ENCODE assay signal across 8 cellular contexts in the genomic region with DNA sequence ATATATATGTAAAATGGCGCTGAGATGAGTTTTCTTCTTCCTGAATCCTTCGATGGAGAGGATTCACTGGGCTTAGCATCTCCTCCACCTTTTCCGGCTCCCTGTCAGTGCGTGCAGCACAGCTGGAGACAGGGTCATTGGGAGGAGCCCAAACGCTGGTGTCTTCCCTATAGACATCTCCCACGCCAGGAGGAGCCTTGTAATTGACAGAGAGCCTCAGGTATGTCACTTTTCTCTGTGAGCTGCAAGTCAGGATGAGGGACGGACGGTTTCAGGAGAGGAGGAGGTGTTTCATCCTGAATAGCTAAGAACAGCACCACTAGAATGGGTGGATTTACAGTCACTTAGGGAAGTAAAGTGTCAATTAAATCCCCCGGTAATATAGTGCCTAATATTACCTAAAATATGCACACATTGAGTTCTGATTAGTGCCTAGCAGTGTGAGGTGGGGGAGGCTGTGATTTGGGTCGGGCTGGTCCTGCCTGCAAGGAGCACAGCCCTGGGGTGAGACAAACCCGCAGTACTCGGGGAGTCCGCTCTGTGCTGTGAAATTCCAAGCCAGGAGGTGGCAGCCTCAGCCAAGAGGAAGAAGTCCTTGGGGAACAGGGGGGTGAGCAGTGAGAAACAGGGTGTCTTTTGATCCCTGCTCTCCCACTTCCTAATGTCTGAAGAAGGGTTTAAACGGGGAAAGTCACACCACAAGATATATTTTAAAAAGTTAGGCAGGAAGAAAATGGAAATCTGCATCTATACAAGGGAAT. TPM values are rescaled to one million over a fixed set of nuclear protein-coding genes. Genes with fewer than 3 reads are reported as not detected.
DNase-seq lines count a peak whose midpoint lies in the region; ATAC-seq and TF ChIP-seq lines count a peak whose summit lies in the region.

No MANE protein-coding gene starts in this region.

- no peaks in the 10 kb centered on the region for H3K4me1 ChIP-seq in naive thymus-derived CD4-positive, alpha-beta T cell (ENCODE audit: control insufficient read depth in 2 of 2, insufficient read depth in 2 of 2, low read length in 2 of 2)

- no peaks in the 10 kb centered on the region for H3K9me3 ChIP-seq in WERI-Rb-1 (ENCODE audit: severe bottlenecking)
- no peaks in the 10 kb centered on the region for H3K9me3 ChIP-seq in naive thymus-derived CD4-positive, alpha-beta T cell (ENCODE audit: control insufficient read depth in 2 of 3, low read length in 3 of 3)

- no peak overlapping the region for H3K4me3 Mint-ChIP-seq in naive thymus-derived CD4-positive, alpha-beta T cell

- peaks cover 0 to 3% (median 0%) of the 10 kb centered on the region in 11 donors for H3K9me3 Mint-ChIP-seq in naive thymus-derived CD4-positive, alpha-beta T cell

- intact Hi-C loops in naive thymus-derived CD4-positive, alpha-beta T cell (cut with micrococcal nuclease), result loop anchor here in 1 of 2 donors (1.0 kb wide), 1 partner anchor 139 kb away; no protein-coding TSS in a partner anchor

- CTCF ChIA-PET in naive thymus-derived CD4-positive, alpha-beta T cell (lab: Charles Lee), result no interaction called here

- peaks cover 0 to 5% (median 3%) of the 10 kb centered on the region in 5 donors for H3K36me3 Mint-ChIP-seq in naive thymus-derived CD4-positive, alpha-beta T cell

- peak; percentile 28 for ATAC-seq in naive thymus-derived CD4-positive, alpha-beta T cell
- ATAC-seq in GM21717 (IDR thresholded peaks at IDR 0.05; ENCODE audit: unreplicated experiment), result no peak
- no peak for ATAC-seq in GM18502 (IDR thresholded peaks at IDR 0.05; ENCODE audit: poor library complexity, unreplicated experiment)

- H3K27me3 ChIP-seq in WERI-Rb-1 (ENCODE audit: insufficient read depth, low read depth, severe bottlenecking), result peaks cover 3% of the 10 kb centered on the region
- no peaks in the 10 kb centered on the region for H3K27me3 ChIP-seq in naive thymus-derived CD4-positive, alpha-beta T cell (ENCODE audit: control insufficient read depth in 2 of 2, insufficient read depth in 2 of 2, low read length in 2 of 2)

- no peak overlapping the region for H3K27ac ChIP-seq in WERI-Rb-1
- H3K27ac ChIP-seq in naive thymus-derived CD4-positive, alpha-beta T cell (ENCODE audit: low read depth, low read length), result no peak overlapping the region

- H3K27me3 Mint-ChIP-seq in naive thymus-derived CD4-positive, alpha-beta T cell, result no peaks in the 10 kb centered on the region

- H3K4me3 ChIP-seq in WERI-Rb-1 (ENCODE audit: low read depth, low read length), result no peak overlapping the region
- no peak overlapping the region for H3K4me3 ChIP-seq in naive thymus-derived CD4-positive, alpha-beta T cell (ENCODE audit: low read length)

- DNase-seq in CD1c-positive myeloid dendritic cell (ENCODE audit: extremely low spot score), result peak; percentile 28
- DNase-seq in HPDE6-E6E7 (ENCODE audit: extremely low spot score), result peak; percentile 34
- peak; percentile 40 for DNase-seq in WERI-Rb-1
- DNase-seq in erythroblast (lab: John Stamatoyannopoulos, UW), result peak; percentile 68 to 78
- peak in 2 of 9 donors; percentile 4 to 12 for DNase-seq in naive thymus-derived CD4-positive, alpha-beta T cell
- DNase-seq in effector CD8-positive, alpha-beta T cell (lab: John Stamatoyannopoulos, UW), result no peak

- H3K4me1 Mint-ChIP-seq in naive thymus-derived CD4-positive, alpha-beta T cell, result peaks cover 0 to 14% (median 8%) of the 10 kb centered on the region in 7 donors

- POLR2A ChIA-PET in naive thymus-derived CD4-positive, alpha-beta T cell (lab: Charles Lee), result no interaction called here

- peak; percentile 51; the same call in 1 of the 2 replicates for TF ChIP-seq CTCF in WERI-Rb-1 (IDR thresholded peaks at IDR 0.05; ENCODE audit: low read depth, low read length)

- TF ChIP-seq POLR2A in erythroblast (IDR thresholded peaks at IDR 0.05; ENCODE audit: low read length), result no peak

- no peak overlapping the region for H3K27ac Mint-ChIP-seq in naive thymus-derived CD4-positive, alpha-beta T cell

- H3K36me3 ChIP-seq in WERI-Rb-1, result no peaks in the 10 kb centered on the region
- no peaks in the 10 kb centered on the region for H3K36me3 ChIP-seq in naive thymus-derived CD4-positive, alpha-beta T cell (ENCODE audit: control insufficient read depth in 2 of 3, insufficient read depth in 3 of 3, low read length in 3 of 3)

RNA-seq across cellular contexts. Expression of gene IL15RA, which starts 28.2 kb away (rescaled TPM):
- 10 to 100 TPM in 1 of 5 experiments, 1 to 10 TPM in 4; 3.5 to 24.9 (median 5.6) TPM for total RNA-seq in naive thymus-derived CD4-positive, alpha-beta T cell
- polyA plus RNA-seq in naive thymus-derived CD4-positive, alpha-beta T cell, result 1 to 10 TPM; 2.9 to 7.6 TPM

RNA-seq across cellular contexts. Expression of gene FBH1, which starts 59.1 kb away (rescaled TPM):
- total RNA-seq in naive thymus-derived CD4-positive, alpha-beta T cell, result 100 to 1,000 TPM in 2 of 5 experiments, 10 to 100 TPM in 3; 64.8 to 105 (median 78.6) TPM
- polyA plus RNA-seq in naive thymus-derived CD4-positive, alpha-beta T cell, result 10 to 100 TPM; 59.9 to 96.4 TPM

RNA-seq across cellular contexts. Expression of gene ANKRD16, which starts 59.5 kb away (rescaled TPM):
- 1 to 10 TPM; 4.6 to 9.8 (median 7.2) TPM for total RNA-seq in naive thymus-derived CD4-positive, alpha-beta T cell
- 1 to 10 TPM; 6.2 to 7.0 TPM for polyA plus RNA-seq in naive thymus-derived CD4-positive, alpha-beta T cell
